In genomic region chr19:17681505-17682125, GRCh38 we compare ENCODE assay signal across 8 cellular contexts. TPM values are rescaled to one million over a fixed set of nuclear protein-coding genes. Genes with fewer than 3 reads are reported as not detected.
A peak's percentile ranks its signal among the peaks of the same experiment; 100 is the strongest.
DNase-seq lines count a peak whose midpoint lies in the region; ATAC-seq lines count a peak whose summit lies in the region.

No MANE protein-coding gene starts in this region.

- no peaks in the 10 kb centered on the region for H3K36me3 Mint-ChIP-seq in activated CD4-positive, alpha-beta T cell treated with anti-CD3 and anti-CD28 coated beads for 36 hours (ENCODE audit: low read depth)
- H3K36me3 Mint-ChIP-seq in activated CD4-positive, alpha-beta T cell treated with anti-CD3 and anti-CD28 coated beads, Interleukin-2, amount 10 ng/mL, durations not matched to agents 24 days and 14 days (ENCODE audit: low read depth) = no peaks in the 10 kb centered on the region

- CTCF ChIA-PET in activated CD4-positive, alpha-beta T cell treated with anti-CD3 and anti-CD28 coated beads for 36 hours (lab: Charles Lee) = interaction anchor here (0.6 to 0.7 kb wide), 3 partner anchors 19 to 233 kb away, joined by 3 to 4 read pairs (median 3); partner anchors contain the start of gene TMEM221

- no peak overlapping the region for H3K27ac Mint-ChIP-seq in activated CD4-positive, alpha-beta T cell treated with anti-CD3 and anti-CD28 coated beads for 36 hours
- no peak overlapping the region for H3K27ac Mint-ChIP-seq in activated CD4-positive, alpha-beta T cell treated with anti-CD3 and anti-CD28 coated beads, Interleukin-2, amount 10 ng/mL, durations not matched to agents 24 days and 14 days

- peaks cover 7% of the 10 kb centered on the region for H3K4me1 Mint-ChIP-seq in activated CD4-positive, alpha-beta T cell treated with anti-CD3 and anti-CD28 coated beads for 36 hours
- peaks cover 2% of the 10 kb centered on the region for H3K4me1 Mint-ChIP-seq in activated CD4-positive, alpha-beta T cell treated with anti-CD3 and anti-CD28 coated beads, Interleukin-2, amount 10 ng/mL, durations not matched to agents 24 days and 14 days

- intact Hi-C loops in activated CD4-positive, alpha-beta T cell treated with anti-CD3 and anti-CD28 coated beads for 36 hours (cut with DNase I, micrococcal nuclease) = loop anchor here in 1 of 2 experiments (10.0 kb wide), 1 partner anchor 233 kb away; no protein-coding TSS in a partner anchor
- intact Hi-C loops in activated CD4-positive, alpha-beta T cell treated with anti-CD3 and anti-CD28 coated beads, Interleukin-2, amount 10 ng/mL, durations not matched to agents 24 days and 14 days (cut with micrococcal nuclease) = no loop called here

- no peak overlapping the region for H3K4me3 Mint-ChIP-seq in activated CD4-positive, alpha-beta T cell treated with anti-CD3 and anti-CD28 coated beads for 36 hours
- no peak overlapping the region for H3K4me3 Mint-ChIP-seq in activated CD4-positive, alpha-beta T cell treated with anti-CD3 and anti-CD28 coated beads, Interleukin-2, amount 10 ng/mL, durations not matched to agents 24 days and 14 days

- peak; percentile 67 for DNase-seq in activated CD4-positive, alpha-beta T cell treated with anti-CD3 and anti-CD28 coated beads for 36 hours
- no peak for DNase-seq in activated CD4-positive, alpha-beta T cell treated with anti-CD3 and anti-CD28 coated beads, Interleukin-2, amount 50 U/mL, for 4 hours
- peak; percentile 83 for DNase-seq in activated CD4-positive, alpha-beta T cell treated with anti-CD3 and anti-CD28 coated beads, Interleukin-2, amount 10 ng/mL, durations not matched to agents 24 days and 14 days
- peak; percentile 49 for DNase-seq in germinal center (ENCODE audit: low spot score)
- peak; percentile 70 for DNase-seq in stimulated activated CD8-positive, alpha-beta memory T cell treated with anti-CD3 and anti-CD28 coated beads, Interleukin-4, amount 100 ng/mL, for 48 hours
- DNase-seq in DMS114 treated with DMSO at 0.1 percent for 48 hours (lab: John Stamatoyannopoulos, UW; ENCODE audit: unreplicated experiment) = no peak
- DNase-seq in midbrain (lab: John Stamatoyannopoulos, UW) = no peak

- peak; percentile 39 for ATAC-seq in activated CD4-positive, alpha-beta T cell treated with anti-CD3 and anti-CD28 coated beads for 36 hours
- no peak for ATAC-seq in HG02970 (IDR thresholded peaks at IDR 0.05; ENCODE audit: low FRiP score, unreplicated experiment)

- POLR2A ChIA-PET in activated CD4-positive, alpha-beta T cell treated with anti-CD3 and anti-CD28 coated beads for 36 hours (lab: Charles Lee) = no interaction called here

- H3K9me3 Mint-ChIP-seq in activated CD4-positive, alpha-beta T cell treated with anti-CD3 and anti-CD28 coated beads for 36 hours (ENCODE audit: low read depth) = no peaks in the 10 kb centered on the region
- no peaks in the 10 kb centered on the region for H3K9me3 Mint-ChIP-seq in activated CD4-positive, alpha-beta T cell treated with anti-CD3 and anti-CD28 coated beads, Interleukin-2, amount 10 ng/mL, durations not matched to agents 24 days and 14 days

- H3K27me3 Mint-ChIP-seq in activated CD4-positive, alpha-beta T cell treated with anti-CD3 and anti-CD28 coated beads for 36 hours = peaks cover 52% of the 10 kb centered on the region
- H3K27me3 Mint-ChIP-seq in activated CD4-positive, alpha-beta T cell treated with anti-CD3 and anti-CD28 coated beads, Interleukin-2, amount 10 ng/mL, durations not matched to agents 24 days and 14 days = peaks cover 53% of the 10 kb centered on the region

RNA-seq across cellular contexts. Expression of gene UNC13A, which starts 6.5 kb away (rescaled TPM):
- under 1 TPM; 0.02 to 0.04 TPM for total RNA-seq in activated CD4-positive, alpha-beta T cell treated with anti-CD3 and anti-CD28 coated beads for 36 hours
- 0.02 TPM in 2 replicates for total RNA-seq in activated CD4-positive, alpha-beta T cell treated with anti-CD3 and anti-CD28 coated beads, Interleukin-2, amount 10 ng/mL, durations not matched to agents 24 days and 14 days

RNA-seq across cellular contexts. Expression of gene MAP1S, which starts 37.7 kb away (rescaled TPM):
- 10 to 100 TPM; 57.6 to 79.3 TPM for total RNA-seq in activated CD4-positive, alpha-beta T cell treated with anti-CD3 and anti-CD28 coated beads for 36 hours
- total RNA-seq in activated CD4-positive, alpha-beta T cell treated with anti-CD3 and anti-CD28 coated beads, Interleukin-2, amount 10 ng/mL, durations not matched to agents 24 days and 14 days = 69.0 and 70.3 TPM in 2 replicates

Comparison
In these comparisons a context has a peak if more than half of its experiments do, and no peak if none do; other contexts are left out.
1. DNase-seq: peak in activated CD4-positive, alpha-beta T cell treated with anti-CD3 and anti-CD28 coated beads for 36 hours (single experiment), activated CD4-positive, alpha-beta T cell treated with anti-CD3 and anti-CD28 coated beads, Interleukin-2, amount 10 ng/mL, durations not matched to agents 24 days and 14 days (single experiment), germinal center (single experiment) and stimulated activated CD8-positive, alpha-beta memory T cell treated with anti-CD3 and anti-CD28 coated beads, Interleukin-4, amount 100 ng/mL, for 48 hours (single experiment); none in activated CD4-positive, alpha-beta T cell treated with anti-CD3 and anti-CD28 coated beads, Interleukin-2, amount 50 U/mL, for 4 hours (0 of 2), DMS114 treated with DMSO at 0.1 percent for 48 hours (single experiment) and midbrain (single experiment).